Comparison of ENCODE assay signal across 16 cellular contexts in the genomic region with DNA sequence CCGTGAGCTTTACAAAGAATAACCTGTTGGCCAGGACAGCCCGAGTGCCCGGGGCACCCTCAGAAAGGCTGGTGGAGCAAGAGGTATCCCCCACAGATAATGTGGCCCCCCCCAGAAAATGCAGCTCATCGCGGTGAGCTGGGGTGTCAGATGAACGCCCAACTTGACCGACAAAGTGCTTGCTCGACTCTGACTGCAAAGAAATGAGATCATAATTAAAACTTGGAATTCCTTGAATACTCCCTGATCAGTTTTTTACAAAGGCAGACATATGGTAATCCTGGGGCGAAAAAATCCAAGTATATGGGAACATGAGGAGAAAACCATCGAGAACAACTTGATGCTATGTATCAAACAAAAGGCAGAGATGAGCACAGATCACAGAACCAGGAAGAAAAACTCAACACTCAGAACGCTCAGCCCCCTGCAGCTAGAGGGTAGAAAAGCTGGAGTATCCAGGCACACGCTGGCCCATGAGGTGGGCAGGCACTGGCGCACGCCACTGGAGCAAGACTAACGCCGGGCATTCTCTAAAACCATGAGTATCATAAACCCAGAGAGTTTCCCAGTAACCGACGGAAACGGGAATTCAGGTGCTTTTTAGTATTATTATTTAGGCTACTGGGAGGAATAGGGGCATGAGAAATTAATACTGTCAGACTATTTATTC.
DNase-seq lines count a peak whose midpoint lies in the region; ATAC-seq and TF ChIP-seq lines count a peak whose summit lies in the region.
"Had no signal": no experiment of that assay in that cellular context is flagged by ENCODE, and none has a peak within 500 bp of the region (broad histone marks: within the 10 kb centered on the region; RNA-seq: fewer than 3 reads in every experiment).

No MANE protein-coding gene starts in this region.

- H3K4me3 ChIP-seq in Panc1 (ENCODE audit: low read depth in 2 of 2, low read length in 2 of 2) (no peak overlapping the region), esophagus squamous epithelium (peak overlapping the region in 2 of 4 donors; percentile 2 to 34), mesodermal cell (ENCODE audit: extremely low read depth, insufficient read depth, low read length, poor library complexity, severe bottlenecking) (no peak overlapping the region), stomach (peak overlapping the region in 1 of 4 donors; percentile 1), A673 (ENCODE audit: low read depth, low read length, poor library complexity, severe bottlenecking) (no peak overlapping the region)

- peaks cover 19% of the 10 kb centered on the region for H3K4me1 ChIP-seq in Panc1 (ENCODE audit: control insufficient read depth, insufficient read depth, low read length)
- H3K4me1 ChIP-seq in esophagus squamous epithelium, result peaks cover 0 to 57% (median 11%) of the 10 kb centered on the region in 3 donors
- peaks cover 18% of the 10 kb centered on the region for H3K4me1 ChIP-seq in mesodermal cell (ENCODE audit: control insufficient read depth, insufficient read depth, low read length, poor library complexity, severe bottlenecking)
- peaks cover 22 to 72% (median 43%) of the 10 kb centered on the region in 4 donors for H3K4me1 ChIP-seq in stomach
- peaks cover 6% of the 10 kb centered on the region for H3K4me1 ChIP-seq in A673 (ENCODE audit: insufficient read depth, low read length, poor library complexity, severe bottlenecking)

- no peaks in the 10 kb centered on the region for H3K9me3 ChIP-seq in Panc1 (ENCODE audit: control insufficient read depth, insufficient read depth, low read depth, low read length)
- H3K9me3 ChIP-seq in esophagus squamous epithelium, result peaks cover 0 to 9% (median 0%) of the 10 kb centered on the region in 3 donors
- peaks cover 6% of the 10 kb centered on the region for H3K9me3 ChIP-seq in mesodermal cell (ENCODE audit: control insufficient read depth, low read length)
- H3K9me3 ChIP-seq in stomach, result no peaks in the 10 kb centered on the region
- no peaks in the 10 kb centered on the region for H3K9me3 ChIP-seq in A673 (ENCODE audit: low read depth, low read length, poor library complexity, severe bottlenecking)
- H3K9me3 ChIP-seq: ascending aorta had no signal

- in situ Hi-C loops in Panc1 (cut with HindIII; ENCODE audit: low pct_unique_long_range_greater_than_20kb, low sequenced_read_pairs), result no loop called here

- TF ChIP-seq POLR2A in esophagus squamous epithelium (IDR thresholded peaks at IDR 0.05), result no peak
- no peak for TF ChIP-seq POLR2A in stomach (IDR thresholded peaks at IDR 0.05)

- H3K27ac ChIP-seq in Panc1 (ENCODE audit: low read length), result 0 out of 2 replicates have a peak overlapping the region, but pooled peaks have one; percentile 34
- H3K27ac ChIP-seq in esophagus squamous epithelium, result peak overlapping the region; percentile 44 to 89 (median 78)
- H3K27ac ChIP-seq in mesodermal cell (ENCODE audit: low read depth, low read length, severe bottlenecking), result peak overlapping the region; percentile 16
- H3K27ac ChIP-seq in stomach, result peak overlapping the region in 4 of 5 donors; percentile 74 to 86 (median 82)
- no peak overlapping the region for H3K27ac ChIP-seq in A673 (ENCODE audit: low read depth, low read length, poor library complexity, severe bottlenecking)

- TF ChIP-seq CTCF in Panc1 (IDR thresholded peaks at IDR 0.05), result no peak
- TF ChIP-seq CTCF in esophagus squamous epithelium (IDR thresholded peaks at IDR 0.05), result no peak
- no peak for TF ChIP-seq CTCF in stomach (IDR thresholded peaks at IDR 0.05)
- no peak for TF ChIP-seq CTCF in A673 (conservative IDR thresholded peaks at IDR 0.05; ENCODE audit: low read depth, low read length)

- H3K36me3 ChIP-seq in Panc1 (ENCODE audit: control insufficient read depth, insufficient read depth, low read length) (peaks cover 28% of the 10 kb centered on the region), esophagus squamous epithelium (peaks cover 0 to 97% (median 4%) of the 10 kb centered on the region in 3 donors), mesodermal cell (ENCODE audit: control insufficient read depth, insufficient read depth, low read length) (peaks cover 99% of the 10 kb centered on the region), stomach (peaks cover 4 to 36% (median 16%) of the 10 kb centered on the region in 4 donors), A673 (ENCODE audit: insufficient read depth, low read length, poor library complexity, severe bottlenecking) (peaks cover 31% of the 10 kb centered on the region)

- CTCF ChIA-PET in Panc1 (lab: Charles Lee) (no interaction called here), A673 (lab: Charles Lee) (interaction anchor here (1.0 kb wide), 1 partner anchor 10 kb away, joined by 4 read pairs; no protein-coding TSS in a partner anchor)

- 76 to 77% methylated on average over 16 to 17 of the region's 19 CpGs for WGBS in esophagus squamous epithelium, 2 donors
- 94% methylated on average over 11 to 12 of the region's 19 CpGs for WGBS in mesodermal cell (ENCODE audit: insufficient coverage in 2 of 2), 2 experiments
- 53 to 72% (median 66%) methylated on average over 19 of the region's 19 CpGs for WGBS in stomach, 5 donors

- no peak for DNase-seq in Panc1 (ENCODE audit: low read depth, low spot score)
- no peak for DNase-seq in esophagus squamous epithelium (lab: John Stamatoyannopoulos, UW)
- DNase-seq in stomach, result no peak
- DNase-seq in activated effector memory CD4-positive, alpha-beta T cell treated with anti-CD3 and anti-CD28 coated beads, Interleukin-2, amount 50 U/mL, for 16 hours, result no peak
- no peak for DNase-seq in A673 (ENCODE audit: low spot score)
- no peak for DNase-seq in effector CD8-positive, alpha-beta T cell (lab: John Stamatoyannopoulos, UW)
- DNase-seq in CD1c-positive myeloid dendritic cell (ENCODE audit: extremely low spot score), result no peak
- DNase-seq: activated CD4-positive, alpha-beta T cell treated with anti-CD3 and anti-CD28 coated beads, Interleukin-2, amount 50 U/mL, for 48 hours; C1 segment of cervical spinal cord; DND-41; effector memory CD4-positive, alpha-beta T cell; NCI-H1930; T1000 had no signal

- no TSS peak for BruUV-seq in Panc1 (replicated peaks; lab: Mats Ljungman, UMichigan)
- no TSS peak for BruUV-seq in A673 (replicated peaks; lab: Mats Ljungman, UMichigan)

- intact Hi-C loops in Panc1 (cut with micrococcal nuclease; ENCODE audit: unreplicated experiment), result no loop called here
- intact Hi-C loops in esophagus squamous epithelium (cut with DNase I), result no loop called here
- intact Hi-C loops in stomach (cut with DNase I; ENCODE audit: low total_unique reads), result no loop called here
- intact Hi-C loops in A673 (cut with micrococcal nuclease; ENCODE audit: unreplicated experiment), result no loop called here

- POLR2A ChIA-PET in Panc1 (lab: Charles Lee), result no interaction called here
- POLR2A ChIA-PET in A673 (lab: Charles Lee; ENCODE audit: low non-redundant PET), result no interaction called here

- no peak for TF ChIP-seq EP300 in stomach (IDR thresholded peaks at IDR 0.05)

- ATAC-seq in Panc1, result no peak
- ATAC-seq: activated T-helper 17 cell treated with anti-CD3 and anti-CD28 coated beads, Interleukin-2, amount 50 U/mL, for 72 hours had no signal

- no peaks in the 10 kb centered on the region for H3K27me3 ChIP-seq in Panc1 (ENCODE audit: control insufficient read depth, insufficient read depth, low read length)
- no peaks in the 10 kb centered on the region for H3K27me3 ChIP-seq in esophagus squamous epithelium
- no peaks in the 10 kb centered on the region for H3K27me3 ChIP-seq in stomach
- H3K27me3 ChIP-seq in A673 (replicated peaks; ENCODE audit: insufficient read depth, low read depth, low read length, poor library complexity), result no peaks in the 10 kb centered on the region
- H3K27me3 ChIP-seq: ascending aorta had no signal
